ENCODE assay signal across 1 cellular context in genomic region chr13:75458696-75459422, GRCh38.
A peak's percentile ranks its signal among the peaks of the same experiment; 100 is the strongest.
TF ChIP-seq lines count a peak whose summit lies in the region.

No MANE protein-coding gene starts in this region.

TF ChIP-seq in HepG2, 621 proteins besides CTCF, POLR2A, EP300 and RAD21 (continued from another document and continues in another):
- TF ChIP-seq ETV5 (CRISPR knock-in tag; IDR thresholded peaks at IDR 0.05; ENCODE audit: borderline replicate concordance) (peak; percentile 98), ZBTB20 (CRISPR knock-in tag; IDR thresholded peaks at IDR 0.05; ENCODE audit: borderline replicate concordance, low read depth) (peak; percentile 70; the same call in 1 of the 2 replicates), SALL1 (CRISPR knock-in tag; IDR thresholded peaks at IDR 0.05) (peak; percentile 100), ATF7-NPFF (CRISPR knock-in tag; IDR thresholded peaks at IDR 0.05; ENCODE audit: low read depth) (no peak), ZBTB7A (CRISPR knock-in tag; IDR thresholded peaks at IDR 0.05) (0 out of 2 replicates have a peak, but pooled peaks have one; percentile 48), MTF2 (CRISPR knock-in tag; IDR thresholded peaks at IDR 0.05; ENCODE audit: borderline replicate concordance) (no peak), TCF7L2 (IDR thresholded peaks at IDR 0.05; ENCODE audit: low read depth, low read length) (no peak), KDM5B (CRISPR knock-in tag; IDR thresholded peaks at IDR 0.05; ENCODE audit: borderline replicate concordance) (no peak; the same call in 1 of the 2 replicates), TOPORS (CRISPR knock-in tag; IDR thresholded peaks at IDR 0.05) (no peak), CBFB (CRISPR knock-in tag; IDR thresholded peaks at IDR 0.05) (peak; percentile 73; the same call in 1 of the 2 replicates), THAP7 (CRISPR knock-in tag; IDR thresholded peaks at IDR 0.05) (no peak), YEATS2 (CRISPR knock-in tag; IDR thresholded peaks at IDR 0.05; ENCODE audit: borderline replicate concordance) (peak; percentile 72; the same call in 1 of the 2 replicates), RFXANK (CRISPR knock-in tag; IDR thresholded peaks at IDR 0.05) (peak; percentile 50; the same call in 1 of the 2 replicates), ZNF619 (CRISPR knock-in tag; IDR thresholded peaks at IDR 0.05) (no peak), TBP (CRISPR knock-in tag; IDR thresholded peaks at IDR 0.05) (no peak), ATRX (CRISPR knock-in tag; IDR thresholded peaks at IDR 0.05; ENCODE audit: borderline replicate concordance) (no peak), ZNF292 (CRISPR knock-in tag; IDR thresholded peaks at IDR 0.05; ENCODE audit: borderline replicate concordance, low read depth) (peak; percentile 94; the same call in 1 of the 2 replicates), ZNF143 (CRISPR knock-in tag; IDR thresholded peaks at IDR 0.05) (no peak), ZNF556 (CRISPR knock-in tag; IDR thresholded peaks at IDR 0.05; ENCODE audit: borderline replicate concordance) (peak; percentile 70; the same call in 1 of the 2 replicates), ZNF441 (CRISPR knock-in tag; IDR thresholded peaks at IDR 0.05; ENCODE audit: borderline replicate concordance) (peak; percentile 39; the same call in 1 of the 2 replicates), JDP2 (CRISPR knock-in tag; IDR thresholded peaks at IDR 0.05; ENCODE audit: borderline replicate concordance) (no peak), ZNF841 (CRISPR knock-in tag; IDR thresholded peaks at IDR 0.05; ENCODE audit: borderline replicate concordance) (no peak), KDM6A (CRISPR knock-in tag; IDR thresholded peaks at IDR 0.05; ENCODE audit: low read depth) (no peak; the same call in none of the 2 replicates), REXO4 (CRISPR knock-in tag; IDR thresholded peaks at IDR 0.05; ENCODE audit: borderline replicate concordance) (no peak), ZFP37 (CRISPR knock-in tag; IDR thresholded peaks at IDR 0.05; ENCODE audit: borderline replicate concordance) (no peak), ZNF318 (CRISPR knock-in tag; IDR thresholded peaks at IDR 0.05) (0 out of 2 replicates have a peak, but pooled peaks have one; percentile 67), KAT2B (IDR thresholded peaks at IDR 0.05; ENCODE audit: borderline replicate concordance, low read depth, low read length) (no peak), ZBTB34 (CRISPR knock-in tag; IDR thresholded peaks at IDR 0.05) (peak; percentile 86), RCOR2 (CRISPR knock-in tag; IDR thresholded peaks at IDR 0.05) (peak; percentile 76), TARDBP (CRISPR knock-in tag; IDR thresholded peaks at IDR 0.05) (peak; percentile 87), ATAD3A (CRISPR knock-in tag; IDR thresholded peaks at IDR 0.05) (no peak)
- TF ChIP-seq, protein P1, sequence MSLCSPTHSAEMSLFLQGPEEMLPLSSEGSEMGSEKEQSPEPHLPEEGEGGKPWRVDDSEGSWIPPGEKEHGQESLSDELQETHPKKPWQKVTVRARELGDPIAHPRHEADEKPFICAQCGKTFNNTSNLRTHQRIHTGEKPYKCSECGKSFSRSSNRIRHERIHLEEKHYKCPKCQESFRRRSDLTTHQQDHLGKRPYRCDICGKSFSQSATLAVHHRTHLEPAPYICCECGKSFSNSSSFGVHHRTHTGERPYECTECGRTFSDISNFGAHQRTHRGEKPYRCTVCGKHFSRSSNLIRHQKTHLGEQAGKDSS (CRISPR knock-in tag; IDR thresholded peaks at IDR 0.05; ENCODE audit: borderline replicate concordance, low read depth): peak; percentile 38; the same call in 1 of the 2 replicates
- TF ChIP-seq, protein P2, sequence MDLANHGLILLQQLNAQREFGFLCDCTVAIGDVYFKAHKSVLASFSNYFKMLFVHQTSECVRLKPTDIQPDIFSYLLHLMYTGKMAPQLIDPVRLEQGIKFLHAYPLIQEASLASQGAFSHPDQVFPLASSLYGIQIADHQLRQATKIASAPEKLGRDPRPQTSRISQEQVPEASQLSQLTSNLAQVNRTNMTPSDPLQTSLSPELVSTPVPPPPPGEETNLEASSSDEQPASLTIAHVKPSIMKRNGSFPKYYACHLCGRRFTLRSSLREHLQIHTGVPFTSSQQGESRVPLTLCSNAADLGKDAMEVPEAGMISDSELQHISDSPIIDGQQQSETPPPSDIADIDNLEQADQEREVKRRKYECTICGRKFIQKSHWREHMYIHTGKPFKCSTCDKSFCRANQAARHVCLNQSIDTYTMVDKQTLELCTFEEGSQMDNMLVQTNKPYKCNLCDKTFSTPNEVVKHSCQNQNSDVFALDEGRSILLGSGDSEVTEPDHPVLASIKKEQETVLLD (CRISPR knock-in tag; IDR thresholded peaks at IDR 0.05; ENCODE audit: low read depth): no peak
- TF ChIP-seq, protein P3, sequence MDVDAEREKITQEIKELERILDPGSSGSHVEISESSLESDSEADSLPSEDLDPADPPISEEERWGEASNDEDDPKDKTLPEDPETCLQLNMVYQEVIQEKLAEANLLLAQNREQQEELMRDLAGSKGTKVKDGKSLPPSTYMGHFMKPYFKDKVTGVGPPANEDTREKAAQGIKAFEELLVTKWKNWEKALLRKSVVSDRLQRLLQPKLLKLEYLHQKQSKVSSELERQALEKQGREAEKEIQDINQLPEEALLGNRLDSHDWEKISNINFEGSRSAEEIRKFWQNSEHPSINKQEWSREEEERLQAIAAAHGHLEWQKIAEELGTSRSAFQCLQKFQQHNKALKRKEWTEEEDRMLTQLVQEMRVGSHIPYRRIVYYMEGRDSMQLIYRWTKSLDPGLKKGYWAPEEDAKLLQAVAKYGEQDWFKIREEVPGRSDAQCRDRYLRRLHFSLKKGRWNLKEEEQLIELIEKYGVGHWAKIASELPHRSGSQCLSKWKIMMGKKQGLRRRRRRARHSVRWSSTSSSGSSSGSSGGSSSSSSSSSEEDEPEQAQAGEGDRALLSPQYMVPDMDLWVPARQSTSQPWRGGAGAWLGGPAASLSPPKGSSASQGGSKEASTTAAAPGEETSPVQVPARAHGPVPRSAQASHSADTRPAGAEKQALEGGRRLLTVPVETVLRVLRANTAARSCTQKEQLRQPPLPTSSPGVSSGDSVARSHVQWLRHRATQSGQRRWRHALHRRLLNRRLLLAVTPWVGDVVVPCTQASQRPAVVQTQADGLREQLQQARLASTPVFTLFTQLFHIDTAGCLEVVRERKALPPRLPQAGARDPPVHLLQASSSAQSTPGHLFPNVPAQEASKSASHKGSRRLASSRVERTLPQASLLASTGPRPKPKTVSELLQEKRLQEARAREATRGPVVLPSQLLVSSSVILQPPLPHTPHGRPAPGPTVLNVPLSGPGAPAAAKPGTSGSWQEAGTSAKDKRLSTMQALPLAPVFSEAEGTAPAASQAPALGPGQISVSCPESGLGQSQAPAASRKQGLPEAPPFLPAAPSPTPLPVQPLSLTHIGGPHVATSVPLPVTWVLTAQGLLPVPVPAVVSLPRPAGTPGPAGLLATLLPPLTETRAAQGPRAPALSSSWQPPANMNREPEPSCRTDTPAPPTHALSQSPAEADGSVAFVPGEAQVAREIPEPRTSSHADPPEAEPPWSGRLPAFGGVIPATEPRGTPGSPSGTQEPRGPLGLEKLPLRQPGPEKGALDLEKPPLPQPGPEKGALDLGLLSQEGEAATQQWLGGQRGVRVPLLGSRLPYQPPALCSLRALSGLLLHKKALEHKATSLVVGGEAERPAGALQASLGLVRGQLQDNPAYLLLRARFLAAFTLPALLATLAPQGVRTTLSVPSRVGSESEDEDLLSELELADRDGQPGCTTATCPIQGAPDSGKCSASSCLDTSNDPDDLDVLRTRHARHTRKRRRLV (CRISPR knock-in tag; IDR thresholded peaks at IDR 0.05): no peak
- TF ChIP-seq, protein P4, sequence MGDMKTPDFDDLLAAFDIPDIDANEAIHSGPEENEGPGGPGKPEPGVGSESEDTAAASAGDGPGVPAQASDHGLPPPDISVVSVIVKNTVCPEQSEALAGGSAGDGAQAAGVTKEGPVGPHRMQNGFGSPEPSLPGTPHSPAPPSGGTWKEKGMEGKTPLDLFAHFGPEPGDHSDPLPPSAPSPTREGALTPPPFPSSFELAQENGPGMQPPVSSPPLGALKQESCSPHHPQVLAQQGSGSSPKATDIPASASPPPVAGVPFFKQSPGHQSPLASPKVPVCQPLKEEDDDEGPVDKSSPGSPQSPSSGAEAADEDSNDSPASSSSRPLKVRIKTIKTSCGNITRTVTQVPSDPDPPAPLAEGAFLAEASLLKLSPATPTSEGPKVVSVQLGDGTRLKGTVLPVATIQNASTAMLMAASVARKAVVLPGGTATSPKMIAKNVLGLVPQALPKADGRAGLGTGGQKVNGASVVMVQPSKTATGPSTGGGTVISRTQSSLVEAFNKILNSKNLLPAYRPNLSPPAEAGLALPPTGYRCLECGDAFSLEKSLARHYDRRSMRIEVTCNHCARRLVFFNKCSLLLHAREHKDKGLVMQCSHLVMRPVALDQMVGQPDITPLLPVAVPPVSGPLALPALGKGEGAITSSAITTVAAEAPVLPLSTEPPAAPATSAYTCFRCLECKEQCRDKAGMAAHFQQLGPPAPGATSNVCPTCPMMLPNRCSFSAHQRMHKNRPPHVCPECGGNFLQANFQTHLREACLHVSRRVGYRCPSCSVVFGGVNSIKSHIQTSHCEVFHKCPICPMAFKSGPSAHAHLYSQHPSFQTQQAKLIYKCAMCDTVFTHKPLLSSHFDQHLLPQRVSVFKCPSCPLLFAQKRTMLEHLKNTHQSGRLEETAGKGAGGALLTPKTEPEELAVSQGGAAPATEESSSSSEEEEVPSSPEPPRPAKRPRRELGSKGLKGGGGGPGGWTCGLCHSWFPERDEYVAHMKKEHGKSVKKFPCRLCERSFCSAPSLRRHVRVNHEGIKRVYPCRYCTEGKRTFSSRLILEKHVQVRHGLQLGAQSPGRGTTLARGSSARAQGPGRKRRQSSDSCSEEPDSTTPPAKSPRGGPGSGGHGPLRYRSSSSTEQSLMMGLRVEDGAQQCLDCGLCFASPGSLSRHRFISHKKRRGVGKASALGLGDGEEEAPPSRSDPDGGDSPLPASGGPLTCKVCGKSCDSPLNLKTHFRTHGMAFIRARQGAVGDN (CRISPR knock-in tag; IDR thresholded peaks at IDR 0.05): peak; percentile 85
